ENCODE assay signal across 8 cellular contexts in genomic region chr3:44476963-44477311, GRCh38. TPM values are rescaled to one million over a fixed set of nuclear protein-coding genes. Genes with fewer than 3 reads are reported as not detected.
DNase-seq lines count a peak whose midpoint lies in the region; ATAC-seq, FAIRE-seq and TF ChIP-seq lines count a peak whose summit lies in the region.

No MANE protein-coding gene starts in this region.

- H3K9ac ChIP-seq in OCI-LY1 (ENCODE audit: low read length) = peak overlapping the region; percentile 75
- H3K9ac ChIP-seq in endothelial cell of umbilical vein (replicated peaks; ENCODE audit: extremely low read depth, insufficient read depth, low read length) = peak overlapping the region; percentile 73

- no peak for TF ChIP-seq POLR2A in endothelial cell of umbilical vein (IDR thresholded peaks at IDR 0.05; ENCODE audit: low read depth, low read length)

- H3K4me1 Mint-ChIP-seq in CD4-positive, alpha-beta memory T cell = peaks cover 17 to 51% (median 34%) of the 10 kb centered on the region in 4 donors

- peak overlapping the region; percentile 44 to 68 for H3K4me3 ChIP-seq in CD4-positive, alpha-beta memory T cell (ENCODE audit: low read length in 2 of 2)
- peak overlapping the region; percentile 79 for H3K4me3 ChIP-seq in OCI-LY1 (ENCODE audit: low read depth, low read length, poor library complexity, severe bottlenecking)
- peak overlapping the region; percentile 61 to 98 (median 98) for H3K4me3 ChIP-seq in endothelial cell of umbilical vein (replicated peaks in 1 of 3; ENCODE audit: insufficient read depth in 1 of 3, low read depth in 1 of 3, low read length in 3 of 3)
- H3K4me3 ChIP-seq in neutrophil (ENCODE audit: low read depth in 1 of 2, low read length in 1 of 2) = peak overlapping the region; percentile 67 to 74

- no peaks in the 10 kb centered on the region for H3K27me3 Mint-ChIP-seq in CD4-positive, alpha-beta memory T cell

- dilution Hi-C loops in endothelial cell of umbilical vein (cut with MboI; ENCODE audit: extremely low pct_ligation_motif_present, low sequenced_read_pairs) = no loop called here

- no peaks in the 10 kb centered on the region for H3F3A ChIP-seq in OCI-LY1 (ENCODE audit: insufficient read depth, low read length)

- peak overlapping the region; percentile 90 to 95 (median 92) for H3K4me3 Mint-ChIP-seq in CD4-positive, alpha-beta memory T cell

- 0 out of 2 replicates have a peak overlapping the region, but pooled peaks have one; percentile 13 for H2AFZ ChIP-seq in OCI-LY1 (ENCODE audit: low read length)
- H2AFZ ChIP-seq in endothelial cell of umbilical vein (ENCODE audit: low read depth, low read length) = peak overlapping the region; percentile 89

- no peak for TF ChIP-seq CTCF in OCI-LY1 (IDR thresholded peaks at IDR 0.05; ENCODE audit: low read length)
- TF ChIP-seq CTCF in endothelial cell of umbilical vein (IDR thresholded peaks at IDR 0.05; ENCODE audit: extremely low read depth in 1 of 2, insufficient read depth in 1 of 2, low read depth in 1 of 2, low read length in 2 of 2) = no peak
- TF ChIP-seq CTCF in neutrophil (IDR thresholded peaks at IDR 0.05) = no peak

- no peak for FAIRE-seq in endothelial cell of umbilical vein (lab: Jason Lieb, UNC)

- H3K4me2 ChIP-seq in OCI-LY1 (ENCODE audit: low read length) (peak overlapping the region; percentile 90), endothelial cell of umbilical vein (ENCODE audit: insufficient read depth, low read length) (peak overlapping the region; percentile 94)

- H3K27ac Mint-ChIP-seq in CD4-positive, alpha-beta memory T cell = peak overlapping the region; percentile 23 to 89 (median 81)

- DNase-seq in CD4-positive, alpha-beta memory T cell = peak in 1 of 5 donors; percentile 1
- DNase-seq in endothelial cell of umbilical vein (ENCODE audit: low read depth, low spot score) = no peak
- no peak for DNase-seq in EL
- no peak for DNase-seq in DMS79 treated with DMSO at 0.1 percent for 48 hours (lab: John Stamatoyannopoulos, UW)
- no peak for DNase-seq in dedifferentiated amniotic fluid mesenchymal stem cell (ENCODE audit: extremely low spot score)

- POLR2A ChIA-PET in CD4-positive, alpha-beta memory T cell (lab: Charles Lee; ENCODE audit: partially characterized antibody) = interaction anchor here (1.1 kb wide), 1 partner anchor 34 kb away, joined by 6 read pairs; no protein-coding TSS in a partner anchor
- POLR2A ChIA-PET in endothelial cell of umbilical vein (lab: Charles Lee) = interaction anchor here (1.6 kb wide), 1 partner anchor 37 kb away, joined by 3 read pairs; no protein-coding TSS in a partner anchor

- H3K9me3 Mint-ChIP-seq in CD4-positive, alpha-beta memory T cell = peaks cover 0 to 2% (median 0%) of the 10 kb centered on the region in 8 donors

- H3K9me2 ChIP-seq in OCI-LY1 (ENCODE audit: low read depth, low read length) = no peaks in the 10 kb centered on the region

- no peaks in the 10 kb centered on the region for H4K20me1 ChIP-seq in OCI-LY1 (ENCODE audit: insufficient read depth, low read length)
- H4K20me1 ChIP-seq in endothelial cell of umbilical vein (replicated peaks; ENCODE audit: control insufficient read depth, extremely low read depth, insufficient read depth, low read length) = no peaks in the 10 kb centered on the region

- H3K4me1 ChIP-seq in CD4-positive, alpha-beta memory T cell (ENCODE audit: insufficient read depth, low read length) = peaks cover 28% of the 10 kb centered on the region
- H3K4me1 ChIP-seq in OCI-LY1 (ENCODE audit: insufficient read depth, low read length, severe bottlenecking) = peaks cover 22% of the 10 kb centered on the region
- peaks cover 11% of the 10 kb centered on the region for H3K4me1 ChIP-seq in endothelial cell of umbilical vein (ENCODE audit: control insufficient read depth, extremely low read depth, insufficient read depth, low read length)
- peaks cover 18 to 21% of the 10 kb centered on the region in 2 experiments for H3K4me1 ChIP-seq in neutrophil (ENCODE audit: control insufficient read depth in 1 of 2, insufficient read depth in 1 of 2, low read depth in 1 of 2, low read length in 1 of 2)

- peak overlapping the region; percentile 42 for H3K27ac ChIP-seq in CD4-positive, alpha-beta memory T cell (ENCODE audit: low read depth, low read length)
- H3K27ac ChIP-seq in OCI-LY1 (ENCODE audit: low read depth, low read length, poor library complexity, severe bottlenecking) (no peak overlapping the region), endothelial cell of umbilical vein (ENCODE audit: insufficient read depth, low read depth, low read length) (peak overlapping the region; percentile 35), neutrophil (peak overlapping the region; percentile 69)

- H3K79me2 ChIP-seq in OCI-LY1 (ENCODE audit: insufficient read depth, low read length) (peaks cover 24% of the 10 kb centered on the region), endothelial cell of umbilical vein (ENCODE audit: control insufficient read depth, insufficient read depth, low read length) (peaks cover 45% of the 10 kb centered on the region)

- no peaks in the 10 kb centered on the region for H3K9me1 ChIP-seq in endothelial cell of umbilical vein (replicated peaks; ENCODE audit: control insufficient read depth, extremely low read depth, insufficient read depth, low read length)

- no peaks in the 10 kb centered on the region for H3K9me3 ChIP-seq in CD4-positive, alpha-beta memory T cell (ENCODE audit: control insufficient read depth in 1 of 2, low read length in 2 of 2)
- no peaks in the 10 kb centered on the region for H3K9me3 ChIP-seq in OCI-LY1 (ENCODE audit: low read length)
- no peaks in the 10 kb centered on the region for H3K9me3 ChIP-seq in endothelial cell of umbilical vein (replicated peaks; ENCODE audit: control insufficient read depth, insufficient read depth, low read length)
- H3K9me3 ChIP-seq in neutrophil = no peaks in the 10 kb centered on the region

- H3K27me3 ChIP-seq in CD4-positive, alpha-beta memory T cell (ENCODE audit: insufficient read depth, low read length) = no peaks in the 10 kb centered on the region
- H3K27me3 ChIP-seq in OCI-LY1 (ENCODE audit: insufficient read depth, low read length) = no peaks in the 10 kb centered on the region
- no peaks in the 10 kb centered on the region for H3K27me3 ChIP-seq in endothelial cell of umbilical vein (ENCODE audit: control insufficient read depth in 2 of 2, insufficient read depth in 2 of 2, low read length in 2 of 2)
- no peaks in the 10 kb centered on the region for H3K27me3 ChIP-seq in neutrophil

- BruUV-seq in endothelial cell of umbilical vein (replicated peaks; lab: Mats Ljungman, UMichigan) = no TSS peak

- CTCF ChIA-PET in CD4-positive, alpha-beta memory T cell (lab: Charles Lee; ENCODE audit: partially characterized antibody) = no interaction called here
- CTCF ChIA-PET in endothelial cell of umbilical vein (lab: Charles Lee) = no interaction called here

- intact Hi-C loops in CD4-positive, alpha-beta memory T cell (cut with micrococcal nuclease) = loop anchor here (1.0 kb wide), 5 partner anchors 33 to 284 kb away; partner anchors contain the start of genes KIAA1143, KIF15, TCAIM and ZNF501
- intact Hi-C loops in endothelial cell of umbilical vein (cut with micrococcal nuclease) = loop anchor here (1.0 kb wide), 5 partner anchors 33 to 154 kb away; partner anchors contain the start of gene TCAIM

- peaks cover 0 to 4% of the 10 kb centered on the region in 2 donors for H3K36me3 Mint-ChIP-seq in CD4-positive, alpha-beta memory T cell

- no peaks in the 10 kb centered on the region for H3K36me3 ChIP-seq in CD4-positive, alpha-beta memory T cell (ENCODE audit: insufficient read depth, low read length)
- H3K36me3 ChIP-seq in OCI-LY1 (ENCODE audit: insufficient read depth, low read length) (no peaks in the 10 kb centered on the region), endothelial cell of umbilical vein (ENCODE audit: control insufficient read depth in 2 of 2, extremely low read depth in 1 of 2, insufficient read depth in 2 of 2, low read length in 2 of 2) (no peaks in the 10 kb centered on the region), neutrophil (no peaks in the 10 kb centered on the region)

- ATAC-seq in GM18867 (IDR thresholded peaks at IDR 0.05; ENCODE audit: unreplicated experiment) = no peak

TF ChIP-seq in endothelial cell of umbilical vein, 7 proteins besides CTCF, POLR2A, EP300 and RAD21:
- TF ChIP-seq MYC (IDR thresholded peaks at IDR 0.05; ENCODE audit: low read depth, low read length) (no peak), POLR2AphosphoS5 (IDR thresholded peaks at IDR 0.05; ENCODE audit: insufficient read depth, low read depth, low read length) (no peak), EZH2 (IDR thresholded peaks at IDR 0.05; ENCODE audit: borderline replicate concordance, low read depth, low read length, severe bottlenecking) (no peak), GATA2 (IDR thresholded peaks at IDR 0.05; ENCODE audit: insufficient read depth, insufficient read length, low read depth, low read length) (no peak), JUN (IDR thresholded peaks at IDR 0.05; ENCODE audit: borderline replicate concordance, insufficient read depth, insufficient read length, low read depth) (no peak), FOS (IDR thresholded peaks at IDR 0.05; ENCODE audit: borderline replicate concordance, insufficient read depth, low read length) (no peak)
- TF ChIP-seq, protein P1, sequence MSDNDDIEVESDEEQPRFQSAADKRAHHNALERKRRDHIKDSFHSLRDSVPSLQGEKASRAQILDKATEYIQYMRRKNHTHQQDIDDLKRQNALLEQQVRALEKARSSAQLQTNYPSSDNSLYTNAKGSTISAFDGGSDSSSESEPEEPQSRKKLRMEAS (IDR thresholded peaks at IDR 0.05; ENCODE audit: insufficient read depth, insufficient read length) = no peak
TF ChIP-seq in endothelial cell of umbilical vein: peak in this region for 0.

RNA-seq across cellular contexts. Expression of gene ZNF445, which starts 0.5 kb away (rescaled TPM):
- 10 to 100 TPM; 30.0 to 31.5 TPM for total RNA-seq in CD4-positive, alpha-beta memory T cell
- polyA plus RNA-seq in CD4-positive, alpha-beta memory T cell = 1 to 10 TPM in 1 of 2 donors, under 1 TPM in 1; 0.57 to 3.8 TPM
- 15.0 and 17.8 TPM in 2 replicates for total RNA-seq in endothelial cell of umbilical vein
- 2.1 and 2.3 TPM in 2 replicates for polyA plus RNA-seq in endothelial cell of umbilical vein
- polyA plus RNA-seq in endothelial cell of umbilical vein (2011; cell fraction: cytosol; rRNA removed) = 2.3 and 2.4 TPM in 2 replicates
- 8.5 and 9.8 TPM in 2 replicates for polyA plus RNA-seq in endothelial cell of umbilical vein (2011; cell fraction: nucleus; rRNA removed)
- polyA plus RNA-seq in endothelial cell of umbilical vein (2012) = 3.5 and 4.3 TPM in 2 replicates
- 15.9 and 19.6 TPM in 2 replicates for polyA minus RNA-seq in endothelial cell of umbilical vein
- polyA minus RNA-seq in endothelial cell of umbilical vein (2011; cell fraction: cytosol; rRNA and poly(A)+ RNA removed) = 4.3 TPM
- polyA minus RNA-seq in endothelial cell of umbilical vein (2011; cell fraction: nucleus; rRNA and poly(A)+ RNA removed) = 8.8 and 11.3 TPM in 2 replicates
